Comparison of ENCODE assay signal across 17 cellular contexts in genomic region chr17:8459109-8459508, GRCh38.
"Had no signal": no experiment of that assay in that cellular context is flagged by ENCODE, and none has a peak within 500 bp of the region (broad histone marks: within the 10 kb centered on the region; RNA-seq: fewer than 3 reads in every experiment).

No MANE protein-coding gene starts in this region.

- H3K27ac ChIP-seq: colonic mucosa, lower lobe of right lung, neutrophil, parathyroid adenoma, stomach, testis, upper lobe of left lung had no signal

- H2AFZ ChIP-seq: parathyroid adenoma had no signal

- H3K27me3 ChIP-seq: colonic mucosa, neutrophil, stomach, testis, upper lobe of left lung had no signal

- H3K9me3 ChIP-seq: colonic mucosa, lower lobe of right lung, neutrophil, stomach, testis, upper lobe of left lung had no signal

- H3K4me3 ChIP-seq: colonic mucosa, lower lobe of right lung, stomach, testis, upper lobe of left lung had no signal

- DNase-seq: activated CD4-positive, alpha-beta T cell treated with anti-CD3 and anti-CD28 coated beads for 36 hours; activated CD4-positive, alpha-beta T cell treated with anti-CD3 and anti-CD28 coated beads, Interleukin-2, amount 50 U/mL, for 48 hours; activated naive CD4-positive, alpha-beta T cell; activated naive CD8-positive, alpha-beta T cell treated with anti-CD3 and anti-CD28 coated beads, Interleukin-2, amount 10 ng/mL, durations not matched to agents 7 days and 5 days; colonic mucosa; endodermal cell; foreskin melanocyte; glutamatergic neuron; hippocampal formation; lower lobe of right lung; naive thymus-derived CD8-positive, alpha-beta T cell; stimulated activated CD4-positive, alpha-beta T cell treated with anti-CD3 and anti-CD28 coated beads, Interleukin-4, amount 100 ng/mL, for 24 hours; stomach; testis; upper lobe of left lung had no signal

- H3K9ac ChIP-seq: parathyroid adenoma had no signal
